Comparison of ENCODE assay signal across 16 cellular contexts in the genomic region with DNA sequence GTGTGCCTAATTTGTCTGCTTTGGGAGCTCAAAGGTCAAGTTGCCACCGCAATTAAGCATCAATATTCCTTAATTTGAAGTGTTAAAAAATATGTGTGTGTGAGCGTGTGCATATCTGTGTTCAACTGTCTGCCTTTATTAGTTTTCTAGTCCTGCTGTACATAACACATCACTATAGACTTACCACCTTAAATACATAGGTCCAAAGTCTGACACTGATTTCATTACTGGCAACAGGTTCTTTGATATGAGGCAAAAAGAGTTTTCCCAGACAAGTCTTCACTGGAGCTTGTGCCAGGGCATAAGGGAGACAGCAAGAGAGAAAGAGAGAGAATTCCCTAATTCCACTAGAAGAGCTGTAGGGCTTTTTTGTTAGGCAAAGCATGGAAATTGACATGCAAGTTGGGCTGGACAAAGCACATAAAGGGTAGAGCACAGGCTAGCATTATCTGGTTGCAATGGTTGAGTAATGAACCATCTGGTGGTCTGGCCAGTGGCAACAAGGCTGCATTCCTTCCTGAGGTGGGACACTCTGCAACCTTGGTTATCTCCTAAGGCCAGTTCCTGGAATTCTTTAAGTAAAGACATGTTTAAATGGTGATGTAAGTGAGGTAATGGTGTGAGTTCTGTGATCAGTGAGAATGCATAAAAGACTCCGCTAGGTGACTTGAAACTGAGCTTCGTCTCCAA.
DNase-seq lines count a peak whose midpoint lies in the region; ATAC-seq and TF ChIP-seq lines count a peak whose summit lies in the region.
"Had no signal": no experiment of that assay in that cellular context is flagged by ENCODE, and none has a peak within 500 bp of the region (broad histone marks: within the 10 kb centered on the region; RNA-seq: fewer than 3 reads in every experiment).

No MANE protein-coding gene starts in this region.

- in situ Hi-C loops in mammary epithelial cell (cut with MboI; ENCODE audit: low sequenced_read_pairs in 2 of 2) = no loop called here

- H3K4me1 ChIP-seq in mammary epithelial cell (ENCODE audit: insufficient read depth, low read length) = peaks cover 40% of the 10 kb centered on the region

- intact Hi-C loops in mammary epithelial cell (cut with micrococcal nuclease) (loop anchor here (5.0 to 10.0 kb wide), 4 partner anchors 61 to 569 kb away; no protein-coding TSS in a partner anchor), MCF 10A (cut with micrococcal nuclease) (no loop called here)

- H4K20me1 ChIP-seq in mammary epithelial cell (ENCODE audit: insufficient read depth, low read length) = no peaks in the 10 kb centered on the region

- DNase-seq in mammary epithelial cell (peak; percentile 46), MCF 10A (ENCODE audit: unreplicated experiment) (no peak), endothelial cell (ENCODE audit: low spot score) (no peak), islet precursor cell (peak; percentile 92), AG08395 (ENCODE audit: low spot score) (no peak), left lobe of liver (ENCODE audit: low spot score) (no peak)
- DNase-seq: activated CD4-positive, alpha-beta memory T cell treated with anti-CD3 and anti-CD28 coated beads for 36 hours; activated naive CD8-positive, alpha-beta T cell treated with anti-CD3 and anti-CD28 coated beads, Interleukin-2, amount 50 U/mL, for 24 hours; DMS79 treated with DMSO at 0.1 percent for 48 hours; foreskin melanocyte; NCI-H345 had no signal

- BruUV-seq in mammary epithelial cell (replicated peaks; lab: Mats Ljungman, UMichigan) (no TSS peak), MCF 10A (replicated peaks; lab: Mats Ljungman, UMichigan) (no TSS peak)

- H3K4me2 ChIP-seq in mammary epithelial cell (ENCODE audit: insufficient read depth, low read depth, low read length) = peak overlapping the region; percentile 41
- H3K4me2 ChIP-seq: KMS-11 had no signal

- H3K4me1 Mint-ChIP-seq in MCF 10A (ENCODE audit: insufficient read depth, unreplicated experiment) = peaks cover 36% of the 10 kb centered on the region
- H3K4me1 Mint-ChIP-seq in endothelial cell (ENCODE audit: unreplicated experiment) = peaks cover 8% of the 10 kb centered on the region
- H3K4me1 Mint-ChIP-seq: activated naive CD8-positive, alpha-beta T cell treated with anti-CD3 and anti-CD28 coated beads, Interleukin-2, amount 50 U/mL, for 24 hours; stimulated activated memory B cell treated with anti-CD40 and anti-IgM and Interleukin-4, amounts not matched to agents 10 μg/mL and 1 μg/mL and 100 μg/mL, for 72 hours had no signal

- CTCF ChIA-PET in mammary epithelial cell (lab: Charles Lee; ENCODE audit: low non-redundant PET) = no interaction called here
- CTCF ChIA-PET in MCF 10A (lab: Yijun Ruan, JAX) = interaction anchor here (0.6 kb wide), 1 partner anchor 42 kb away, joined by 4 read pairs; no protein-coding TSS in a partner anchor

- H3K4me3 ChIP-seq in mammary epithelial cell (replicated peaks in 1 of 3; ENCODE audit: insufficient read depth in 1 of 3, low read depth in 2 of 3, low read length in 3 of 3) = no peak overlapping the region

- H3K4me3 Mint-ChIP-seq in MCF 10A (ENCODE audit: unreplicated experiment) (no peak overlapping the region), endothelial cell (ENCODE audit: unreplicated experiment) (no peak overlapping the region)
- H3K4me3 Mint-ChIP-seq: activated CD4-positive, alpha-beta memory T cell treated with anti-CD3 and anti-CD28 coated beads for 36 hours; activated naive CD8-positive, alpha-beta T cell treated with anti-CD3 and anti-CD28 coated beads, Interleukin-2, amount 50 U/mL, for 24 hours; stimulated activated memory B cell treated with anti-CD40 and anti-IgM and Interleukin-4, amounts not matched to agents 10 μg/mL and 1 μg/mL and 100 μg/mL, for 72 hours had no signal

- POLR2A ChIA-PET in MCF 10A (lab: Yijun Ruan, JAX) = no interaction called here

- 97% methylated on average over 4 of the region's 4 CpGs for WGBS in mammary epithelial cell (ENCODE audit: low coverage, missing lambda C conversion rate)

- dilution Hi-C loops in mammary epithelial cell (cut with HindIII; ENCODE audit: low sequenced_read_pairs) = no loop called here

- no peaks in the 10 kb centered on the region for H3K79me2 ChIP-seq in mammary epithelial cell (ENCODE audit: insufficient read depth, low read length)

- ATAC-seq in HG03521 (IDR thresholded peaks at IDR 0.05; ENCODE audit: unreplicated experiment) = no peak
- ATAC-seq in left lobe of liver = no peak
- no peak for ATAC-seq in HG02885 (IDR thresholded peaks at IDR 0.05; ENCODE audit: poor library complexity, unreplicated experiment)
- ATAC-seq: activated naive CD8-positive, alpha-beta T cell treated with anti-CD3 and anti-CD28 coated beads, Interleukin-2, amount 50 U/mL, for 24 hours; stimulated activated memory B cell treated with anti-CD40 and anti-IgM and Interleukin-4, amounts not matched to agents 10 μg/mL and 1 μg/mL and 100 μg/mL, for 72 hours had no signal

- no peaks in the 10 kb centered on the region for H3K36me3 ChIP-seq in mammary epithelial cell (ENCODE audit: insufficient read depth, low read length)

- H3K9me3 Mint-ChIP-seq in MCF 10A (ENCODE audit: unreplicated experiment) = no peaks in the 10 kb centered on the region
- H3K9me3 Mint-ChIP-seq in endothelial cell (ENCODE audit: unreplicated experiment) = no peaks in the 10 kb centered on the region
- H3K9me3 Mint-ChIP-seq: activated naive CD8-positive, alpha-beta T cell treated with anti-CD3 and anti-CD28 coated beads, Interleukin-2, amount 50 U/mL, for 24 hours had no signal

- H3K27ac ChIP-seq in mammary epithelial cell (ENCODE audit: insufficient read depth, low read depth, low read length) = peak overlapping the region; percentile 62
- H3K27ac ChIP-seq: 22Rv1, KMS-11 had no signal

- H3K9ac ChIP-seq in mammary epithelial cell (ENCODE audit: insufficient read depth, low read length) = no peak overlapping the region
- H3K9ac ChIP-seq: KMS-11 had no signal

- H3K27me3 Mint-ChIP-seq in MCF 10A (ENCODE audit: insufficient read depth, unreplicated experiment) (no peaks in the 10 kb centered on the region), endothelial cell (ENCODE audit: unreplicated experiment) (peaks cover 5% of the 10 kb centered on the region)
- H3K27me3 Mint-ChIP-seq: activated CD4-positive, alpha-beta memory T cell treated with anti-CD3 and anti-CD28 coated beads for 36 hours; activated naive CD8-positive, alpha-beta T cell treated with anti-CD3 and anti-CD28 coated beads, Interleukin-2, amount 50 U/mL, for 24 hours; stimulated activated memory B cell treated with anti-CD40 and anti-IgM and Interleukin-4, amounts not matched to agents 10 μg/mL and 1 μg/mL and 100 μg/mL, for 72 hours had no signal

- no peak overlapping the region for H3K27ac Mint-ChIP-seq in MCF 10A (ENCODE audit: low read depth, unreplicated experiment)
- peak overlapping the region; percentile 13 for H3K27ac Mint-ChIP-seq in endothelial cell (ENCODE audit: unreplicated experiment)
- H3K27ac Mint-ChIP-seq: activated CD4-positive, alpha-beta memory T cell treated with anti-CD3 and anti-CD28 coated beads for 36 hours; activated naive CD8-positive, alpha-beta T cell treated with anti-CD3 and anti-CD28 coated beads, Interleukin-2, amount 50 U/mL, for 24 hours; stimulated activated memory B cell treated with anti-CD40 and anti-IgM and Interleukin-4, amounts not matched to agents 10 μg/mL and 1 μg/mL and 100 μg/mL, for 72 hours had no signal

- TF ChIP-seq CTCF in mammary epithelial cell (conservative IDR thresholded peaks at IDR 0.05 in 1 of 2, IDR thresholded peaks at IDR 0.05 in 1 of 2; ENCODE audit: extremely low read depth in 1 of 2, insufficient read depth in 1 of 2, low read depth in 1 of 2, low read length in 2 of 2) = no peak
- TF ChIP-seq CTCF in MCF 10A (IDR thresholded peaks at IDR 0.05; ENCODE audit: unreplicated experiment) = no peak
- TF ChIP-seq CTCF in endothelial cell (IDR thresholded peaks at IDR 0.05; ENCODE audit: unreplicated experiment) = no peak

- peak overlapping the region; percentile 46 for H2AFZ ChIP-seq in mammary epithelial cell (ENCODE audit: low read depth, low read length)

- no peaks in the 10 kb centered on the region for H3K9me3 ChIP-seq in mammary epithelial cell (replicated peaks; ENCODE audit: insufficient read depth, low read length)

- H3K36me3 Mint-ChIP-seq in MCF 10A (ENCODE audit: insufficient read depth, unreplicated experiment) (no peaks in the 10 kb centered on the region), endothelial cell (ENCODE audit: low read depth, unreplicated experiment) (no peaks in the 10 kb centered on the region)
- H3K36me3 Mint-ChIP-seq: activated CD4-positive, alpha-beta memory T cell treated with anti-CD3 and anti-CD28 coated beads for 36 hours; stimulated activated memory B cell treated with anti-CD40 and anti-IgM and Interleukin-4, amounts not matched to agents 10 μg/mL and 1 μg/mL and 100 μg/mL, for 72 hours had no signal

- no peaks in the 10 kb centered on the region for H3K27me3 ChIP-seq in mammary epithelial cell (ENCODE audit: insufficient read depth, low read length)

Comparison
In these comparisons a context has a peak if more than half of its experiments do, and no peak if none do; other contexts are left out.
1. DNase-seq: peak in mammary epithelial cell (single experiment) and islet precursor cell (single experiment); none in MCF 10A (single experiment), endothelial cell (single experiment), AG08395 (single experiment) and left lobe of liver (single experiment).